30 cellular contexts compared by ENCODE assay signal in genomic region chr14:95104911-95105310, GRCh38.
"Had no signal": no experiment of that assay in that cellular context is flagged by ENCODE, and none has a peak within 500 bp of the region (broad histone marks: within the 10 kb centered on the region; RNA-seq: fewer than 3 reads in every experiment).

No MANE protein-coding gene starts in this region.

- ATAC-seq: activated CD4-positive, CD25-positive, alpha-beta regulatory T cell treated with anti-CD3 and anti-CD28 coated beads, Interleukin-2, amount 50 U/mL, for 24 hours; activated CD8-positive, alpha-beta memory T cell treated with anti-CD3 and anti-CD28 coated beads, Interleukin-2, amount 10 ng/mL, durations not matched to agents 7 days and 5 days; activated CD8-positive, alpha-beta T cell treated with anti-CD3 and anti-CD28 coated beads, Interleukin-2, amount 10 ng/mL, durations not matched to agents 7 days and 5 days; activated naive CD4-positive, alpha-beta T cell treated with anti-CD3 and anti-CD28 coated beads, Interleukin-2, amount 50 U/mL, for 72 hours; body of pancreas; T-helper 17 cell had no signal

- H3K27me3 ChIP-seq: body of pancreas, colonic mucosa, esophagus squamous epithelium had no signal

- H3K4me3 ChIP-seq: body of pancreas, colonic mucosa, esophagus squamous epithelium had no signal

- H3K4me1 Mint-ChIP-seq: activated B cell treated with CpG ODN at 0.5 μM for 24 hours had no signal

- H3K9me3 Mint-ChIP-seq: activated B cell treated with CpG ODN at 0.5 μM for 24 hours; activated CD4-positive, alpha-beta memory T cell treated with anti-CD3 and anti-CD28 coated beads for 36 hours; activated naive CD4-positive, alpha-beta T cell treated with anti-CD3 and anti-CD28 coated beads, Interleukin-2, amount 10 ng/mL, durations not matched to agents 7 days and 5 days; activated naive CD4-positive, alpha-beta T cell treated with anti-CD3 and anti-CD28 coated beads, Interleukin-2, amount 50 U/mL, for 72 hours; activated naive CD8-positive, alpha-beta T cell treated with anti-CD3 and anti-CD28 coated beads, Interleukin-2, amount 10 ng/mL, durations not matched to agents 7 days and 5 days; activated T-helper 1 cell treated with anti-CD3 and anti-CD28 coated beads, Interleukin-12 subunit alpha, Interleukin-12 subunit beta, Interleukin-2, Interleukin-4 antibody, amounts not matched to agents 30 ng/mL and 10 ng/mL and 1 ng/mL, durations not matched to agents 14 hours and 24 hours and 36 hours; activated T-helper 2 cell treated with anti-CD3 and anti-CD28 coated beads, Interferon-gamma antibody, Interleukin-2, Interleukin-4, amounts not matched to agents 10 μg/mL and 5 μg/mL and 100 μg/mL, durations not matched to agents 14 hours and 24 hours and 36 hours; T-helper 2 cell treated with Interferon-gamma antibody and Interleukin-4, amounts not matched to agents 5 μg/mL and 100 μg/mL, for 36 hours had no signal

- DNase-seq: activated B cell treated with CpG ODN at 0.5 μM for 24 hours; activated CD4-positive, alpha-beta memory T cell treated with anti-CD3 and anti-CD28 coated beads for 36 hours; activated CD4-positive, alpha-beta T cell treated with anti-CD3 and anti-CD28 coated beads for 48 hours; activated CD8-positive, alpha-beta memory T cell treated with anti-CD3 and anti-CD28 coated beads, Interleukin-2, amount 10 ng/mL, durations not matched to agents 7 days and 5 days; activated CD8-positive, alpha-beta memory T cell treated with anti-CD3 and anti-CD28 coated beads, Interleukin-2, amount 50 U/mL, for 4 hours; activated CD8-positive, alpha-beta T cell treated with anti-CD3 and anti-CD28 coated beads, Interleukin-2, amount 10 ng/mL, durations not matched to agents 7 days and 5 days; activated gamma-delta T cell; activated naive CD4-positive, alpha-beta T cell; activated naive CD4-positive, alpha-beta T cell treated with anti-CD3 and anti-CD28 coated beads, Interleukin-2, amount 10 ng/mL, durations not matched to agents 7 days and 5 days; activated naive CD8-positive, alpha-beta T cell treated with anti-CD3 and anti-CD28 coated beads, Interleukin-2, amount 10 ng/mL, durations not matched to agents 7 days and 5 days; activated T-cell treated with anti-CD3 and anti-CD28 coated beads, Interleukin-2, amount 50 U/mL, for 1 hour; activated T-cell treated with anti-CD3 and anti-CD28 coated beads, Interleukin-2, amount 50 U/mL, for 48 hours; amygdala; aorta; body of pancreas; cerebellar nuclear complex; colonic mucosa; effector CD8-positive, alpha-beta T cell; esophagus squamous epithelium; foreskin fibroblast; T-helper 1 cell; T-helper 17 cell; T1000; WERI-Rb-1 had no signal

- H3K27ac Mint-ChIP-seq: activated B cell treated with CpG ODN at 0.5 μM for 24 hours; activated CD4-positive, alpha-beta memory T cell treated with anti-CD3 and anti-CD28 coated beads for 36 hours; activated CD8-positive, alpha-beta memory T cell treated with anti-CD3 and anti-CD28 coated beads, Interleukin-2, amount 10 ng/mL, durations not matched to agents 7 days and 5 days; activated CD8-positive, alpha-beta T cell treated with anti-CD3 and anti-CD28 coated beads, Interleukin-2, amount 10 ng/mL, durations not matched to agents 7 days and 5 days; activated naive CD4-positive, alpha-beta T cell treated with anti-CD3 and anti-CD28 coated beads, Interleukin-2, amount 10 ng/mL, durations not matched to agents 7 days and 5 days; activated naive CD8-positive, alpha-beta T cell treated with anti-CD3 and anti-CD28 coated beads, Interleukin-2, amount 10 ng/mL, durations not matched to agents 7 days and 5 days; activated T-helper 1 cell treated with anti-CD3 and anti-CD28 coated beads, Interleukin-12 subunit alpha, Interleukin-12 subunit beta, Interleukin-2, Interleukin-4 antibody, amounts not matched to agents 30 ng/mL and 10 ng/mL and 1 ng/mL, durations not matched to agents 14 hours and 24 hours and 36 hours; activated T-helper 2 cell treated with anti-CD3 and anti-CD28 coated beads, Interferon-gamma antibody, Interleukin-2, Interleukin-4, amounts not matched to agents 10 μg/mL and 5 μg/mL and 100 μg/mL, durations not matched to agents 14 hours and 24 hours and 36 hours; T-helper 17 cell; T-helper 2 cell treated with Interferon-gamma antibody and Interleukin-4, amounts not matched to agents 5 μg/mL and 100 μg/mL, for 36 hours had no signal

- H3K27me3 Mint-ChIP-seq: activated B cell treated with CpG ODN at 0.5 μM for 24 hours; activated CD4-positive, alpha-beta memory T cell treated with anti-CD3 and anti-CD28 coated beads for 36 hours; activated CD8-positive, alpha-beta memory T cell treated with anti-CD3 and anti-CD28 coated beads, Interleukin-2, amount 10 ng/mL, durations not matched to agents 7 days and 5 days; activated naive CD4-positive, alpha-beta T cell treated with anti-CD3 and anti-CD28 coated beads, Interleukin-2, amount 10 ng/mL, durations not matched to agents 7 days and 5 days; activated naive CD8-positive, alpha-beta T cell treated with anti-CD3 and anti-CD28 coated beads, Interleukin-2, amount 10 ng/mL, durations not matched to agents 7 days and 5 days; T-helper 17 cell had no signal

- H3K4me3 Mint-ChIP-seq: activated B cell treated with CpG ODN at 0.5 μM for 24 hours; activated CD4-positive, alpha-beta memory T cell treated with anti-CD3 and anti-CD28 coated beads for 36 hours; activated CD8-positive, alpha-beta memory T cell treated with anti-CD3 and anti-CD28 coated beads, Interleukin-2, amount 10 ng/mL, durations not matched to agents 7 days and 5 days; activated CD8-positive, alpha-beta T cell treated with anti-CD3 and anti-CD28 coated beads, Interleukin-2, amount 10 ng/mL, durations not matched to agents 7 days and 5 days; activated naive CD4-positive, alpha-beta T cell treated with anti-CD3 and anti-CD28 coated beads, Interleukin-2, amount 10 ng/mL, durations not matched to agents 7 days and 5 days; activated naive CD8-positive, alpha-beta T cell treated with anti-CD3 and anti-CD28 coated beads, Interleukin-2, amount 10 ng/mL, durations not matched to agents 7 days and 5 days; activated T-helper 1 cell treated with anti-CD3 and anti-CD28 coated beads, Interleukin-12 subunit alpha, Interleukin-12 subunit beta, Interleukin-2, Interleukin-4 antibody, amounts not matched to agents 30 ng/mL and 10 ng/mL and 1 ng/mL, durations not matched to agents 14 hours and 24 hours and 36 hours; T-helper 17 cell; T-helper 2 cell treated with Interferon-gamma antibody and Interleukin-4, amounts not matched to agents 5 μg/mL and 100 μg/mL, for 36 hours had no signal

- H3K27ac ChIP-seq: body of pancreas, colonic mucosa, epithelial cell of prostate, esophagus squamous epithelium, WERI-Rb-1 had no signal

- H3K9me3 ChIP-seq: body of pancreas, colonic mucosa, esophagus squamous epithelium had no signal

- H3K4me1 ChIP-seq: colonic mucosa had no signal
